Comparison of ENCODE assay signal across 20 cellular contexts in genomic region chr21:27246741-27247140, GRCh38.
DNase-seq lines count a peak whose midpoint lies in the region; ATAC-seq and TF ChIP-seq lines count a peak whose summit lies in the region.
"Had no signal": no experiment of that assay in that cellular context is flagged by ENCODE, and none has a peak within 500 bp of the region (broad histone marks: within the 10 kb centered on the region; RNA-seq: fewer than 3 reads in every experiment).

No MANE protein-coding gene starts in this region.

- in situ Hi-C loops in Caki2 (cut with HindIII; ENCODE audit: low pct_unique_long_range_greater_than_20kb, low sequenced_read_pairs), result no loop called here

- DNase-seq in Caki2 (ENCODE audit: low read depth) (peak; percentile 57), PC-3 (peak; percentile 3), epithelial cell of prostate (ENCODE audit: low read depth, low spot score) (peak; percentile 5), osteoblast (ENCODE audit: insufficient read length, low spot score, missing footprints) (no peak), COR-L47 (lab: John Stamatoyannopoulos, UW) (no peak)
- no peak for DNase-seq in activated T-helper 1 cell treated with anti-CD3 and anti-CD28 coated beads, Interleukin-12 subunit alpha, Interleukin-12 subunit beta, Interleukin-2, Interleukin-4 antibody, amounts not matched to agents 30 ng/mL and 10 ng/mL and 1 ng/mL, durations not matched to agents 14 hours and 24 hours and 36 hours (ENCODE audit: low spot score)
- no peak for DNase-seq in activated CD8-positive, alpha-beta memory T cell treated with anti-CD3 and anti-CD28 coated beads, Interleukin-2, amount 50 U/mL, for 48 hours
- DNase-seq: activated effector memory CD4-positive, alpha-beta T cell treated with Interleukin-2 at 50 U/mL for 16 hours; amygdala; heart left ventricle; islet precursor cell; NCI-H1048; NCI-H2081 treated with DMSO at 0.1 percent for 48 hours; NCI-H82; T-helper 1 cell; WERI-Rb-1 had no signal

- intact Hi-C loops in PC-3 (cut with micrococcal nuclease), result no loop called here
- intact Hi-C loops in activated T-helper 1 cell treated with anti-CD3 and anti-CD28 coated beads, Interleukin-12 subunit alpha, Interleukin-12 subunit beta, Interleukin-2, Interleukin-4 antibody, amounts not matched to agents 30 ng/mL and 10 ng/mL and 1 ng/mL, durations not matched to agents 14 hours and 24 hours and 36 hours (cut with micrococcal nuclease), result no loop called here

- TF ChIP-seq CTCF in PC-3 (conservative IDR thresholded peaks at IDR 0.05; ENCODE audit: low read depth, low read length) (no peak), osteoblast (IDR thresholded peaks at IDR 0.05; ENCODE audit: extremely low read depth, low read depth, low read length) (no peak)

- no peaks in the 10 kb centered on the region for H4K20me1 ChIP-seq in PC-3 (ENCODE audit: low read length)
- H4K20me1 ChIP-seq in osteoblast (ENCODE audit: insufficient read depth, low read length), result no peaks in the 10 kb centered on the region

- no peak overlapping the region for H3K27ac Mint-ChIP-seq in activated T-helper 1 cell treated with anti-CD3 and anti-CD28 coated beads, Interleukin-12 subunit alpha, Interleukin-12 subunit beta, Interleukin-2, Interleukin-4 antibody, amounts not matched to agents 30 ng/mL and 10 ng/mL and 1 ng/mL, durations not matched to agents 14 hours and 24 hours and 36 hours
- H3K27ac Mint-ChIP-seq: IgD-negative memory B cell, mesothelial cell of epicardium had no signal

- POLR2A ChIA-PET in PC-3 (lab: Charles Lee; ENCODE audit: unreplicated experiment), result no interaction called here

- H3K4me1 Mint-ChIP-seq in activated T-helper 1 cell treated with anti-CD3 and anti-CD28 coated beads, Interleukin-12 subunit alpha, Interleukin-12 subunit beta, Interleukin-2, Interleukin-4 antibody, amounts not matched to agents 30 ng/mL and 10 ng/mL and 1 ng/mL, durations not matched to agents 14 hours and 24 hours and 36 hours (ENCODE audit: low read depth), result no peaks in the 10 kb centered on the region
- H3K4me1 Mint-ChIP-seq: IgD-negative memory B cell, neural crest cell had no signal

- H3K4me1 ChIP-seq in PC-3 (ENCODE audit: insufficient read depth, low read length) (no peaks in the 10 kb centered on the region), osteoblast (ENCODE audit: insufficient read depth, low read length) (peaks cover 10% of the 10 kb centered on the region)

- H3K4me2 ChIP-seq in PC-3 (ENCODE audit: low read length) (no peak overlapping the region), osteoblast (ENCODE audit: insufficient read depth, low read length) (no peak overlapping the region)

- peaks cover 8% of the 10 kb centered on the region; the same call in 1 of the 2 replicates for H3K9me3 ChIP-seq in PC-3 (ENCODE audit: low read length)
- H3K9me3 ChIP-seq in osteoblast (ENCODE audit: low read depth, low read length), result no peaks in the 10 kb centered on the region
- H3K9me3 ChIP-seq: heart left ventricle had no signal

- H3K27me3 ChIP-seq in PC-3 (ENCODE audit: low read length) (no peaks in the 10 kb centered on the region), osteoblast (ENCODE audit: insufficient read depth, low read length) (no peaks in the 10 kb centered on the region)
- H3K27me3 ChIP-seq: heart left ventricle had no signal

- CTCF ChIA-PET in PC-3 (lab: Charles Lee), result no interaction called here

- no peak overlapping the region for H3K9ac ChIP-seq in PC-3 (ENCODE audit: low read length)

- H3K36me3 Mint-ChIP-seq in activated T-helper 1 cell treated with anti-CD3 and anti-CD28 coated beads, Interleukin-12 subunit alpha, Interleukin-12 subunit beta, Interleukin-2, Interleukin-4 antibody, amounts not matched to agents 30 ng/mL and 10 ng/mL and 1 ng/mL, durations not matched to agents 14 hours and 24 hours and 36 hours (ENCODE audit: low read depth), result no peaks in the 10 kb centered on the region
- H3K36me3 Mint-ChIP-seq: IgD-negative memory B cell, mesothelial cell of epicardium had no signal

- no peaks in the 10 kb centered on the region for H3K79me2 ChIP-seq in PC-3 (ENCODE audit: low read length)
- H3K79me2 ChIP-seq in osteoblast (ENCODE audit: insufficient read depth, low read length), result no peaks in the 10 kb centered on the region

- H3K4me3 ChIP-seq in PC-3 (ENCODE audit: low read length), result no peak overlapping the region
- H3K4me3 ChIP-seq in osteoblast (ENCODE audit: insufficient read depth, low read length), result no peak overlapping the region
- H3K4me3 ChIP-seq: heart left ventricle had no signal

- peaks cover 3% of the 10 kb centered on the region for H3K9me3 Mint-ChIP-seq in activated T-helper 1 cell treated with anti-CD3 and anti-CD28 coated beads, Interleukin-12 subunit alpha, Interleukin-12 subunit beta, Interleukin-2, Interleukin-4 antibody, amounts not matched to agents 30 ng/mL and 10 ng/mL and 1 ng/mL, durations not matched to agents 14 hours and 24 hours and 36 hours
- H3K9me3 Mint-ChIP-seq: neural crest cell had no signal

- no peaks in the 10 kb centered on the region for H3F3A ChIP-seq in PC-3 (ENCODE audit: low read length, unreplicated experiment)

- H3K27me3 Mint-ChIP-seq in activated T-helper 1 cell treated with anti-CD3 and anti-CD28 coated beads, Interleukin-12 subunit alpha, Interleukin-12 subunit beta, Interleukin-2, Interleukin-4 antibody, amounts not matched to agents 30 ng/mL and 10 ng/mL and 1 ng/mL, durations not matched to agents 14 hours and 24 hours and 36 hours (ENCODE audit: insufficient read depth), result no peaks in the 10 kb centered on the region
- H3K27me3 Mint-ChIP-seq: IgD-negative memory B cell had no signal

- H3K9me2 ChIP-seq in PC-3 (replicated peaks; ENCODE audit: low read length), result no peaks in the 10 kb centered on the region

- ATAC-seq in PC-3 (peak; percentile 78), GM18502 (IDR thresholded peaks at IDR 0.05; ENCODE audit: poor library complexity, unreplicated experiment) (no peak)

- H2AFZ ChIP-seq in PC-3 (ENCODE audit: low read length), result no peak overlapping the region
- no peak overlapping the region for H2AFZ ChIP-seq in osteoblast (ENCODE audit: low read length)

- no peaks in the 10 kb centered on the region for H3K36me3 ChIP-seq in PC-3 (ENCODE audit: low read depth, low read length)
- no peaks in the 10 kb centered on the region for H3K36me3 ChIP-seq in osteoblast (ENCODE audit: insufficient read depth, low read length)
- H3K36me3 ChIP-seq: heart left ventricle, WERI-Rb-1 had no signal

- no peak overlapping the region for H3K4me3 Mint-ChIP-seq in activated T-helper 1 cell treated with anti-CD3 and anti-CD28 coated beads, Interleukin-12 subunit alpha, Interleukin-12 subunit beta, Interleukin-2, Interleukin-4 antibody, amounts not matched to agents 30 ng/mL and 10 ng/mL and 1 ng/mL, durations not matched to agents 14 hours and 24 hours and 36 hours
- H3K4me3 Mint-ChIP-seq: IgD-negative memory B cell, mesothelial cell of epicardium, neural crest cell had no signal

- no TSS peak for BruUV-seq in PC-3 (replicated peaks; lab: Mats Ljungman, UMichigan)

- H3K27ac ChIP-seq in PC-3 (ENCODE audit: low read length), result no peak overlapping the region
- no peak overlapping the region for H3K27ac ChIP-seq in epithelial cell of prostate
- H3K27ac ChIP-seq in osteoblast (ENCODE audit: low read depth, low read length), result peak overlapping the region; percentile 17
- H3K27ac ChIP-seq: WERI-Rb-1 had no signal

Comparison
In these comparisons a context has a peak if more than half of its experiments do, and no peak if none do; other contexts are left out.
1. DNase-seq: peak in Caki2 (single experiment), PC-3 (single experiment) and epithelial cell of prostate (single experiment); none in osteoblast (single experiment), activated T-helper 1 cell treated with anti-CD3 and anti-CD28 coated beads, Interleukin-12 subunit alpha, Interleukin-12 subunit beta, Interleukin-2, Interleukin-4 antibody, amounts not matched to agents 30 ng/mL and 10 ng/mL and 1 ng/mL, durations not matched to agents 14 hours and 24 hours and 36 hours (single experiment), activated CD8-positive, alpha-beta memory T cell treated with anti-CD3 and anti-CD28 coated beads, Interleukin-2, amount 50 U/mL, for 48 hours (single experiment) and COR-L47 (single experiment).